In genomic region chr11:59901306-59901705, GRCh38 we compare ENCODE assay signal across 13 cellular contexts. TPM values are rescaled to one million over a fixed set of nuclear protein-coding genes. Genes with fewer than 3 reads are reported as not detected.
DNase-seq lines count a peak whose midpoint lies in the region; ATAC-seq, FAIRE-seq and TF ChIP-seq lines count a peak whose summit lies in the region.
"Had no signal": no experiment of that assay in that cellular context is flagged by ENCODE, and none has a peak within 500 bp of the region (broad histone marks: within the 10 kb centered on the region; RNA-seq: fewer than 3 reads in every experiment).

No MANE protein-coding gene starts in this region.

- peak; percentile 2 for DNase-seq in DMS53 (lab: John Stamatoyannopoulos, UW)
- DNase-seq in DMS53 treated with DMSO at 0.1 percent for 48 hours (lab: John Stamatoyannopoulos, UW; ENCODE audit: unreplicated experiment), result no peak
- DNase-seq in SW480 (ENCODE audit: low spot score), result peak; percentile 54
- DNase-seq in foreskin keratinocyte, result peak; percentile 66 to 88
- peak; percentile 13 for DNase-seq in small intestine
- DNase-seq in NCI-H2029 treated with DMSO at 0.1 percent for 48 hours (lab: John Stamatoyannopoulos, UW), result no peak
- no peak for DNase-seq in activated gamma-delta T cell (lab: John Stamatoyannopoulos, UW)
- DNase-seq in activated CD4-positive, CD25-positive, alpha-beta regulatory T cell (lab: John Stamatoyannopoulos, UW), result no peak
- DNase-seq: NCI-H345, SHP77 treated with DMSO at 0.1 percent for 48 hours had no signal

- H3K4me3 ChIP-seq in small intestine (ENCODE audit: low read depth in 1 of 2, low read length in 2 of 2), result no peak overlapping the region

- H3K4me1 ChIP-seq in foreskin keratinocyte (peaks cover 16% of the 10 kb centered on the region), small intestine (ENCODE audit: control insufficient read depth in 2 of 2, insufficient read depth in 1 of 2, low read depth in 1 of 2, low read length in 1 of 2) (no peaks in the 10 kb centered on the region)

- no peak for FAIRE-seq in small intestine (lab: Jason Lieb, UNC)
- FAIRE-seq: GM18507 had no signal

- no peaks in the 10 kb centered on the region for H3K27me3 ChIP-seq in foreskin keratinocyte
- no peaks in the 10 kb centered on the region for H3K27me3 ChIP-seq in small intestine (ENCODE audit: control insufficient read depth in 2 of 2, insufficient read depth in 2 of 2, low read length in 2 of 2)

- peak; percentile 98 for ATAC-seq in foreskin keratinocyte
- ATAC-seq: stimulated activated effector memory CD8-positive, alpha-beta T cell treated with anti-CD3 and anti-CD28 coated beads, Interleukin-12 subunit alpha, Interleukin-12 subunit beta, amount 100 ng/mL, for 72 hours had no signal

- H3K27ac ChIP-seq in foreskin keratinocyte (peak overlapping the region; percentile 58), small intestine (ENCODE audit: low read depth in 1 of 2, low read length in 1 of 2) (no peak overlapping the region)
- H3K27ac ChIP-seq: 22Rv1 had no signal

- H3K9me3 ChIP-seq in small intestine (ENCODE audit: control insufficient read depth, low read depth), result no peaks in the 10 kb centered on the region

- 15 to 32% (median 25%) methylated on average over 1 of the region's 1 CpG for WGBS in small intestine, 3 donors

- TF ChIP-seq CTCF in foreskin keratinocyte (conservative IDR thresholded peaks at IDR 0.05), result no peak

- no peaks in the 10 kb centered on the region for H3K36me3 ChIP-seq in small intestine (ENCODE audit: control insufficient read depth in 2 of 2, insufficient read depth in 2 of 2, low read length in 2 of 2)

RNA-seq across cellular contexts. Expression of gene OOSP3, which starts 22.7 kb away (rescaled TPM):
- total RNA-seq in foreskin keratinocyte, result not detected in 2 replicates
- polyA plus RNA-seq in foreskin keratinocyte (0.06 TPM in 1 of 2 replicates, not detected in the other), small intestine (not detected)

RNA-seq across cellular contexts. Expression of gene TCN1, which starts 35.0 kb away (rescaled TPM):
- total RNA-seq in foreskin keratinocyte, result not detected in 2 replicates
- 0.16 TPM in 1 of 2 replicates, not detected in the other for polyA plus RNA-seq in foreskin keratinocyte
- 1 to 10 TPM in 1 of 3 donors, not detected in 2; 1.9 TPM for polyA plus RNA-seq in small intestine

RNA-seq across cellular contexts. Expression of gene OOSP1, which starts 36.9 kb away (rescaled TPM):
- not detected in 2 replicates for total RNA-seq in foreskin keratinocyte
- polyA plus RNA-seq in foreskin keratinocyte (not detected in 2 replicates), small intestine (not detected)

RNA-seq across cellular contexts. Expression of gene CBLIF, which starts 56.0 kb away (rescaled TPM):
- not detected in 2 replicates for total RNA-seq in foreskin keratinocyte
- polyA plus RNA-seq in foreskin keratinocyte (not detected in 2 replicates), small intestine (1 to 10 TPM in 1 of 3 donors, not detected in 2; 2.1 TPM)

Comparison
In these comparisons a context has a peak if more than half of its experiments do, and no peak if none do; other contexts are left out.
1. DNase-seq: peak in DMS53 (single experiment), SW480 (single experiment), foreskin keratinocyte (2 of 2) and small intestine (single experiment); none in DMS53 treated with DMSO at 0.1 percent for 48 hours (single experiment), NCI-H2029 treated with DMSO at 0.1 percent for 48 hours (single experiment), activated gamma-delta T cell (single experiment) and activated CD4-positive, CD25-positive, alpha-beta regulatory T cell (0 of 4).